10 cellular contexts compared by ENCODE assay signal in genomic region chr3:52046186-52046913, GRCh38. TPM values are rescaled to one million over a fixed set of nuclear protein-coding genes. Genes with fewer than 3 reads are reported as not detected.
DNase-seq lines count a peak whose midpoint lies in the region; ATAC-seq and TF ChIP-seq lines count a peak whose summit lies in the region.
"Had no signal": no experiment of that assay in that cellular context is flagged by ENCODE, and none has a peak within 500 bp of the region (broad histone marks: within the 10 kb centered on the region; RNA-seq: fewer than 3 reads in every experiment).

No MANE protein-coding gene starts in this region.

- TF ChIP-seq CTCF in astrocyte of the spinal cord (IDR thresholded peaks at IDR 0.05; ENCODE audit: low read depth, low read length): no peak
- TF ChIP-seq CTCF in thoracic aorta (IDR thresholded peaks at IDR 0.05): no peak

- peaks cover 23 to 69% of the 10 kb centered on the region in 2 donors for H3K4me1 ChIP-seq in thoracic aorta (ENCODE audit: control insufficient read depth in 1 of 2, low read depth in 2 of 2)

- H3K4me3 ChIP-seq in astrocyte of the spinal cord (ENCODE audit: low read depth, low read length) (no peak overlapping the region), thoracic aorta (peak overlapping the region; percentile 17)

- in situ Hi-C loops in astrocyte of the spinal cord (cut with HindIII; ENCODE audit: low sequenced_read_pairs): loop anchor here (5.0 kb wide), 1 partner anchor 46 kb away; no protein-coding TSS in a partner anchor

- DNase-seq in NCI-H82 (lab: John Stamatoyannopoulos, UW) (peak; percentile 61), NCI-H82 treated with DMSO at 0.1 percent for 48 hours (lab: John Stamatoyannopoulos, UW; ENCODE audit: unreplicated experiment) (no peak), astrocyte of the spinal cord (ENCODE audit: low read depth, low spot score) (peak; percentile 95), islet precursor cell (peak; percentile 95), thoracic aorta (ENCODE audit: low spot score) (peak; percentile 78), NCI-H1092 treated with DMSO at 0.1 percent for 48 hours (lab: John Stamatoyannopoulos, UW) (no peak)
- no peak for DNase-seq in stimulated activated CD4-positive, alpha-beta T cell treated with anti-CD3 and anti-CD28 coated beads, Interleukin-4, amount 100 ng/mL, for 4 hours

- peak overlapping the region; percentile 87 to 96 for H3K27ac ChIP-seq in thoracic aorta
- H3K27ac ChIP-seq: 22Rv1 had no signal

- H3K27me3 ChIP-seq in thoracic aorta (replicated peaks; ENCODE audit: insufficient read depth): no peaks in the 10 kb centered on the region

- H3K9me3 ChIP-seq in thoracic aorta: no peaks in the 10 kb centered on the region

- peaks cover 16% of the 10 kb centered on the region for H3K36me3 ChIP-seq in thoracic aorta

- peak; percentile 91 for ATAC-seq in thoracic aorta (ENCODE audit: insufficient number of reproducible peaks, low FRiP score, low read depth)
- no peak for ATAC-seq in HG03175 (IDR thresholded peaks at IDR 0.05; ENCODE audit: unreplicated experiment)
- ATAC-seq: activated T-helper 17 cell treated with anti-CD3 and anti-CD28 coated beads, Interleukin-2, amount 50 U/mL, for 72 hours had no signal

RNA-seq across cellular contexts. Expression of gene DUSP7, which starts 10.0 kb away (rescaled TPM):
- total RNA-seq in thoracic aorta: 10 to 100 TPM; 41.1 to 42.2 TPM

RNA-seq across cellular contexts. Expression of gene RPL29, which starts 50.7 kb away (rescaled TPM):
- 100 to 1,000 TPM; 642 to 718 TPM for total RNA-seq in thoracic aorta

Comparison
In these comparisons a context has a peak if more than half of its experiments do, and no peak if none do; other contexts are left out.
1. DNase-seq: peak in NCI-H82 (single experiment), astrocyte of the spinal cord (single experiment), islet precursor cell (single experiment) and thoracic aorta (single experiment); none in NCI-H82 treated with DMSO at 0.1 percent for 48 hours (single experiment), stimulated activated CD4-positive, alpha-beta T cell treated with anti-CD3 and anti-CD28 coated beads, Interleukin-4, amount 100 ng/mL, for 4 hours (0 of 2) and NCI-H1092 treated with DMSO at 0.1 percent for 48 hours (single experiment).